14 cellular contexts compared by ENCODE assay signal in the genomic region with DNA sequence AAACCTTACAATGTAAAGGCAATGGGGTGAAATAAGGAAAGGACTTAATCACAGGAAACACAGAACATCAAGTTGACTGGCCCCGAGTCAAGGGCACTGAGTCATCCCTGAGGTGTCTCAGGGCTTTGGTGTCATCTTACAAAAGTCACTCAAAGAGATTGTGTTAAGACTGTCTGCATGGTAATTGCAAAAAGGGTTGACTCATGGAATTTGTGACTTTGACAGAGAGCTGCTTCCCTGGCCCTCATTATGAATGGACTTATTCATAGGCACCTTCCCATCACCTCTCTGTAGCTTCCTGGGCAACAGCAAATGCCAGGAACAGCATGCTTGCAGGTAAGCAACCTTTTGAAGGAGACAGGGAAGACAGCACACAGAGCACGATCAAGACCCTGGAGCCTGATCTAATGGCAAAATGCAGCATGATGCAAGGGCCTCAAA. TPM values are rescaled to one million over a fixed set of nuclear protein-coding genes. Genes with fewer than 3 reads are reported as not detected.
DNase-seq lines count a peak whose midpoint lies in the region; ATAC-seq and TF ChIP-seq lines count a peak whose summit lies in the region.
"Had no signal": no experiment of that assay in that cellular context is flagged by ENCODE, and none has a peak within 500 bp of the region (broad histone marks: within the 10 kb centered on the region; RNA-seq: fewer than 3 reads in every experiment).

No MANE protein-coding gene starts in this region.

- H2AFZ ChIP-seq in hepatocyte: no peak overlapping the region

- intact Hi-C loops in Right ventricle myocardium inferior (cut with DNase I): no loop called here

- no peak overlapping the region for H3K4me2 ChIP-seq in hepatocyte

- no peaks in the 10 kb centered on the region for H4K20me1 ChIP-seq in hepatocyte (ENCODE audit: insufficient read depth, poor library complexity, severe bottlenecking)

- CTCF ChIA-PET in HEK293 (lab: Yijun Ruan, JAX): interaction anchor here (1.2 to 5.1 kb wide), 4 partner anchors 9 to 379 kb away, joined by 3 to 56 read pairs (median 4); no protein-coding TSS in a partner anchor

- TF ChIP-seq CTCF in HEK293 (tag by site-specific recombination; IDR thresholded peaks at IDR 0.05) (no peak), hepatocyte (IDR thresholded peaks at IDR 0.05; ENCODE audit: poor library complexity) (no peak)

- H3K36me3 ChIP-seq in HEK293 (ENCODE audit: control insufficient read depth in 2 of 2, insufficient read depth in 1 of 2, low read length in 2 of 2) (no peaks in the 10 kb centered on the region), hepatocyte (replicated peaks; ENCODE audit: insufficient read depth, low read depth) (no peaks in the 10 kb centered on the region)

- in situ Hi-C loops in ACHN (cut with HindIII; ENCODE audit: low pct_ligation_motif_present, low pct_unique_long_range_greater_than_20kb, low sequenced_read_pairs): no loop called here

- DNase-seq in ACHN: peak; percentile 82
- DNase-seq in SW480 (ENCODE audit: low spot score): peak; percentile 74
- peak; percentile 58 for DNase-seq in hepatocyte (ENCODE audit: low spot score)
- no peak for DNase-seq in HCEC 1CT
- DNase-seq in activated CD4-positive, CD25-positive, alpha-beta regulatory T cell treated with anti-CD3 and anti-CD28 coated beads, Interleukin-2, amount 50 U/mL, for 72 hours: no peak
- DNase-seq in Right ventricle myocardium inferior (ENCODE audit: missing footprints): no peak
- no peak for DNase-seq in GM19240 (ENCODE audit: insufficient read length, low spot score)
- DNase-seq: activated T-cell treated with anti-CD3 and anti-CD28 coated beads, Interleukin-2, amount 50 U/mL, for 4 hours; DMS79; effector CD8-positive, alpha-beta T cell; NCI-H1105 treated with DMSO at 0.1 percent for 48 hours; SIG-M5 had no signal

- no peaks in the 10 kb centered on the region for H3K79me2 ChIP-seq in hepatocyte

- no peaks in the 10 kb centered on the region for H3K9me3 ChIP-seq in HEK293 (ENCODE audit: control insufficient read depth, insufficient read depth, low read depth, low read length)
- H3K9me3 ChIP-seq in hepatocyte (ENCODE audit: low read depth): no peaks in the 10 kb centered on the region

- 50% methylated on average over 2 of the region's 2 CpGs for WGBS in hepatocyte (ENCODE audit: low lambda C conversion rate, missing lambda C conversion rate)

- H3K9me2 ChIP-seq in hepatocyte (replicated peaks; ENCODE audit: insufficient read depth): no peaks in the 10 kb centered on the region

- no peak overlapping the region for H3K27ac ChIP-seq in HEK293 (ENCODE audit: extremely low read depth, low read depth, low read length)
- no peak overlapping the region for H3K27ac ChIP-seq in hepatocyte

- no peak overlapping the region for H3K4me3 ChIP-seq in HEK293 (ENCODE audit: low read depth, low read length)
- no peak overlapping the region for H3K4me3 ChIP-seq in hepatocyte

- ATAC-seq in Right ventricle myocardium inferior: no peak
- ATAC-seq: activated T-cell treated with anti-CD3 and anti-CD28 coated beads, Interleukin-2, amount 50 U/mL, for 4 hours had no signal

- H3K27me3 ChIP-seq in hepatocyte: no peaks in the 10 kb centered on the region

- POLR2A ChIA-PET in HEK293 (lab: Yijun Ruan, JAX): interaction anchor here (0.6 kb wide), 1 partner anchor 144 kb away, joined by 8 read pairs; no protein-coding TSS in a partner anchor

- H3K4me1 ChIP-seq in HEK293 (ENCODE audit: control insufficient read depth, insufficient read depth, low read length) (peaks cover 12% of the 10 kb centered on the region), hepatocyte (ENCODE audit: insufficient read depth) (no peaks in the 10 kb centered on the region)

TF ChIP-seq in HEK293, 187 proteins besides CTCF, POLR2A, EP300 and RAD21 (continues in another document):
- no peak for TF ChIP-seq ZNF157 (tag by site-specific recombination; IDR thresholded peaks at IDR 0.05)
- TF ChIP-seq, protein P1, sequence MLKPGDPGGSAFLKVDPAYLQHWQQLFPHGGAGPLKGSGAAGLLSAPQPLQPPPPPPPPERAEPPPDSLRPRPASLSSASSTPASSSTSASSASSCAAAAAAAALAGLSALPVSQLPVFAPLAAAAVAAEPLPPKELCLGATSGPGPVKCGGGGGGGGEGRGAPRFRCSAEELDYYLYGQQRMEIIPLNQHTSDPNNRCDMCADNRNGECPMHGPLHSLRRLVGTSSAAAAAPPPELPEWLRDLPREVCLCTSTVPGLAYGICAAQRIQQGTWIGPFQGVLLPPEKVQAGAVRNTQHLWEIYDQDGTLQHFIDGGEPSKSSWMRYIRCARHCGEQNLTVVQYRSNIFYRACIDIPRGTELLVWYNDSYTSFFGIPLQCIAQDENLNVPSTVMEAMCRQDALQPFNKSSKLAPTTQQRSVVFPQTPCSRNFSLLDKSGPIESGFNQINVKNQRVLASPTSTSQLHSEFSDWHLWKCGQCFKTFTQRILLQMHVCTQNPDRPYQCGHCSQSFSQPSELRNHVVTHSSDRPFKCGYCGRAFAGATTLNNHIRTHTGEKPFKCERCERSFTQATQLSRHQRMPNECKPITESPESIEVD (tag by site-specific recombination; IDR thresholded peaks at IDR 0.05): no peak
- no peak for TF ChIP-seq ZNF221 (tag by site-specific recombination; IDR thresholded peaks at IDR 0.05; ENCODE audit: borderline replicate concordance)
- TF ChIP-seq MZF1 (tag by site-specific recombination; IDR thresholded peaks at IDR 0.05; ENCODE audit: borderline replicate concordance): 0 out of 2 replicates have a peak, but pooled peaks have one; percentile 25
- no peak for TF ChIP-seq ZNF132 (tag by site-specific recombination; IDR thresholded peaks at IDR 0.05; ENCODE audit: borderline replicate concordance)
- no peak for TF ChIP-seq HOXD13 (CRISPR knock-in tag; IDR thresholded peaks at IDR 0.05; ENCODE audit: borderline replicate concordance)
- TF ChIP-seq, protein P2, sequence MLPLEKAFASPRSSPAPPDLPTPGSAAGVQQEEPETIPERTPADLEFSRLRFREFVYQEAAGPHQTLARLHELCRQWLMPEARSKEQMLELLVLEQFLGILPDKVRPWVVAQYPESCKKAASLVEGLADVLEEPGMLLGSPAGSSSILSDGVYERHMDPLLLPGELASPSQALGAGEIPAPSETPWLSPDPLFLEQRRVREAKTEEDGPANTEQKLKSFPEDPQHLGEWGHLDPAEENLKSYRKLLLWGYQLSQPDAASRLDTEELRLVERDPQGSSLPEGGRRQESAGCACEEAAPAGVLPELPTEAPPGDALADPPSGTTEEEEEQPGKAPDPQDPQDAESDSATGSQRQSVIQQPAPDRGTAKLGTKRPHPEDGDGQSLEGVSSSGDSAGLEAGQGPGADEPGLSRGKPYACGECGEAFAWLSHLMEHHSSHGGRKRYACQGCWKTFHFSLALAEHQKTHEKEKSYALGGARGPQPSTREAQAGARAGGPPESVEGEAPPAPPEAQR (tag by site-specific recombination; IDR thresholded peaks at IDR 0.05): no peak
- TF ChIP-seq ZXDB (tag by site-specific recombination; IDR thresholded peaks at IDR 0.05): no peak
- no peak for TF ChIP-seq ZSCAN30 (tag by site-specific recombination; IDR thresholded peaks at IDR 0.05)
- TF ChIP-seq KLF10 (tag by site-specific recombination; IDR thresholded peaks at IDR 0.05): no peak
- TF ChIP-seq ZNF146 (tag by site-specific recombination; IDR thresholded peaks at IDR 0.05): no peak
- TF ChIP-seq ZNF658 (tag by site-specific recombination; IDR thresholded peaks at IDR 0.05): no peak
- no peak for TF ChIP-seq ZNF549 (tag by site-specific recombination; IDR thresholded peaks at IDR 0.05)
- no peak for TF ChIP-seq ZNF548 (tag by site-specific recombination; IDR thresholded peaks at IDR 0.05)
- TF ChIP-seq KLF1 (tag by site-specific recombination; IDR thresholded peaks at IDR 0.05): no peak
- TF ChIP-seq ZFHX2 (tag by site-specific recombination; conservative IDR thresholded peaks at IDR 0.05): no peak
- no peak for TF ChIP-seq ZNF837 (tag by site-specific recombination; IDR thresholded peaks at IDR 0.05)
- no peak for TF ChIP-seq ZNF677 (tag by site-specific recombination; IDR thresholded peaks at IDR 0.05)
- TF ChIP-seq, protein P3, sequence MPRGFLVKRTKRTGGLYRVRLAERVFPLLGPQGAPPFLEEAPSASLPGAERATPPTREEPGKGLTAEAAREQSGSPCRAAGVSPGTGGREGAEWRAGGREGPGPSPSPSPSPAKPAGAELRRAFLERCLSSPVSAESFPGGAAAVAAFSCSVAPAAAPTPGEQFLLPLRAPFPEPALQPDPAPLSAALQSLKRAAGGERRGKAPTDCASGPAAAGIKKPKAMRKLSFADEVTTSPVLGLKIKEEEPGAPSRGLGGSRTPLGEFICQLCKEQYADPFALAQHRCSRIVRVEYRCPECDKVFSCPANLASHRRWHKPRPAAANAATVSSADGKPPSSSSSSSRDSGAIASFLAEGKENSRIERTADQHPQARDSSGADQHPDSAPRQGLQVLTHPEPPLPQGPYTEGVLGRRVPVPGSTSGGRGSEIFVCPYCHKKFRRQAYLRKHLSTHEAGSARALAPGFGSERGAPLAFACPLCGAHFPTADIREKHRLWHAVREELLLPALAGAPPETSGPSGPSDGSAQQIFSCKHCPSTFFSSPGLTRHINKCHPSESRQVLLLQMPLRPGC (tag by site-specific recombination; IDR thresholded peaks at IDR 0.05): peak; percentile 77
- TF ChIP-seq, protein P4, sequence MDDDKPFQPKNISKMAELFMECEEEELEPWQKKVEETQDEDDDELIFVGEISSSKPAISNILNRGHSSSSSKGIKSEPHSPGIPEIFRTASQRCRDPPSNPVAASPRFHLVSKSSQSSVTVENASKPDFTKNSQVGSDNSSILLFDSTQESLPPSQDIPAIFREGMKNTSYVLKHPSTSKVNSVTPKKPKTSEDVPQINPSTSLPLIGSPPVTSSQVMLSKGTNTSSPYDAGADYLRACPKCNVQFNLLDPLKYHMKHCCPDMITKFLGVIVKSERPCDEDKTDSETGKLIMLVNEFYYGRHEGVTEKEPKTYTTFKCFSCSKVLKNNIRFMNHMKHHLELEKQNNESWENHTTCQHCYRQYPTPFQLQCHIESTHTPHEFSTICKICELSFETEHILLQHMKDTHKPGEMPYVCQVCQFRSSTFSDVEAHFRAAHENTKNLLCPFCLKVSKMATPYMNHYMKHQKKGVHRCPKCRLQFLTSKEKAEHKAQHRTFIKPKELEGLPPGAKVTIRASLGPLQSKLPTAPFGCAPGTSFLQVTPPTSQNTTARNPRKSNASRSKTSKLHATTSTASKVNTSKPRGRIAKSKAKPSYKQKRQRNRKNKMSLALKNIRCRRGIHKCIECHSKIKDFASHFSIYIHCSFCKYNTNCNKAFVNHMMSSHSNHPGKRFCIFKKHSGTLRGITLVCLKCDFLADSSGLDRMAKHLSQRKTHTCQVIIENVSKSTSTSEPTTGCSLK (tag by site-specific recombination; IDR thresholded peaks at IDR 0.05): no peak
- no peak for TF ChIP-seq GFI1B (tag by site-specific recombination; IDR thresholded peaks at IDR 0.05)
- TF ChIP-seq ZNF121 (tag by site-specific recombination; IDR thresholded peaks at IDR 0.05): no peak

RNA-seq across cellular contexts. Expression of a gene that starts 17.2 kb away (rescaled TPM):
- 0.17 TPM in 1 of 2 replicates, not detected in the other for total RNA-seq in hepatocyte
- 0.13 TPM in 1 of 2 replicates, not detected in the other for polyA plus RNA-seq in hepatocyte
- total RNA-seq in Right ventricle myocardium inferior: not detected
- total RNA-seq: activated T-cell treated with anti-CD3 and anti-CD28 coated beads, Interleukin-2, amount 50 U/mL, for 4 hours; temporal lobe had no signal

Comparison
In these comparisons a context has a peak if more than half of its experiments do, and no peak if none do; other contexts are left out.
1. DNase-seq: peak in ACHN (single experiment), SW480 (single experiment) and hepatocyte (single experiment); none in HCEC 1CT (single experiment), activated CD4-positive, CD25-positive, alpha-beta regulatory T cell treated with anti-CD3 and anti-CD28 coated beads, Interleukin-2, amount 50 U/mL, for 72 hours (single experiment), Right ventricle myocardium inferior (single experiment) and GM19240 (single experiment).